Comparison of ENCODE assay signal across 12 cellular contexts in genomic region chr12:6905414-6906040, GRCh38. TPM values are rescaled to one million over a fixed set of nuclear protein-coding genes. Genes with fewer than 3 reads are reported as not detected.
DNase-seq lines count a peak whose midpoint lies in the region; ATAC-seq and TF ChIP-seq lines count a peak whose summit lies in the region.
"Had no signal": no experiment of that assay in that cellular context is flagged by ENCODE, and none has a peak within 500 bp of the region (broad histone marks: within the 10 kb centered on the region; RNA-seq: fewer than 3 reads in every experiment).

No MANE protein-coding gene starts in this region.

- H3K9me3 ChIP-seq in ES-I3 (ENCODE audit: control insufficient read depth, insufficient read depth, low read length): no peaks in the 10 kb centered on the region
- no peaks in the 10 kb centered on the region for H3K9me3 ChIP-seq in Panc1 (ENCODE audit: control insufficient read depth, insufficient read depth, low read depth, low read length)

- no peaks in the 10 kb centered on the region for H3K4me1 Mint-ChIP-seq in natural killer cell

- H3K27ac ChIP-seq in Panc1 (ENCODE audit: low read length) (peak overlapping the region; percentile 91; the same call in 1 of the 2 replicates), skin epidermis (peak overlapping the region in 16 of 21 experiments; percentile 68 to 88 (median 80))

- DNase-seq in Panc1 (ENCODE audit: low read depth, low spot score) (no peak), foreskin fibroblast (no peak), posterior vena cava (ENCODE audit: low spot score) (no peak), AML-193 (lab: John Stamatoyannopoulos, UW) (no peak), natural killer cell (no peak)
- DNase-seq: MV-4-11 had no signal

- H3K36me3 Mint-ChIP-seq in natural killer cell: no peaks in the 10 kb centered on the region

- in situ Hi-C loops in Panc1 (cut with HindIII; ENCODE audit: low pct_unique_long_range_greater_than_20kb, low sequenced_read_pairs): no loop called here

- TF ChIP-seq CTCF in Panc1 (IDR thresholded peaks at IDR 0.05) (no peak), foreskin fibroblast (IDR thresholded peaks at IDR 0.05; ENCODE audit: low read depth, low read length) (no peak), natural killer cell (IDR thresholded peaks at IDR 0.05) (no peak)

- H3K4me3 ChIP-seq in Panc1 (ENCODE audit: low read depth in 2 of 2, low read length in 2 of 2): peak overlapping the region; percentile 79 to 89
- H3K4me3 ChIP-seq in foreskin fibroblast (ENCODE audit: low read depth in 1 of 2, low read length in 2 of 2): peak overlapping the region; percentile 69 to 95
- H3K4me3 ChIP-seq in skin epidermis: peak overlapping the region in 5 of 7 experiments; percentile 56 to 70 (median 66)

- H3K4me1 ChIP-seq in ES-I3 (ENCODE audit: insufficient read depth, low read length) (peaks cover 10% of the 10 kb centered on the region; the same call in 1 of the 2 replicates), Panc1 (ENCODE audit: control insufficient read depth, insufficient read depth, low read length) (no peaks in the 10 kb centered on the region)

- no peaks in the 10 kb centered on the region for H3K27me3 ChIP-seq in Panc1 (ENCODE audit: control insufficient read depth, insufficient read depth, low read length)

- POLR2A ChIA-PET in Panc1 (lab: Charles Lee): interaction anchor here (0.5 to 0.7 kb wide), 3 partner anchors 9 to 372 kb away, joined by 3 to 11 read pairs (median 9); partner anchors contain the start of genes GAPDH and TPI1

- H3K27ac Mint-ChIP-seq in natural killer cell: no peak overlapping the region

- no peaks in the 10 kb centered on the region for H3K27me3 Mint-ChIP-seq in natural killer cell (ENCODE audit: low read depth in 2 of 2)

- no peak for ATAC-seq in Panc1
- ATAC-seq in HG02610 (IDR thresholded peaks at IDR 0.05; ENCODE audit: unreplicated experiment): no peak
- ATAC-seq in natural killer cell: no peak

- H3K36me3 ChIP-seq in ES-I3 (ENCODE audit: insufficient read depth, low read length): no peaks in the 10 kb centered on the region; the same call in 1 of the 2 replicates
- H3K36me3 ChIP-seq in Panc1 (ENCODE audit: control insufficient read depth, insufficient read depth, low read length): no peaks in the 10 kb centered on the region

- no TSS peak for BruUV-seq in Panc1 (replicated peaks; lab: Mats Ljungman, UMichigan)

- peak overlapping the region; percentile 40; the same call in 1 of the 2 replicates for H3K9ac ChIP-seq in ES-I3 (ENCODE audit: low read depth, low read length)

- H3K4me3 Mint-ChIP-seq in natural killer cell: no peak overlapping the region

- CTCF ChIA-PET in Panc1 (lab: Charles Lee): no interaction called here

- intact Hi-C loops in Panc1 (cut with micrococcal nuclease; ENCODE audit: unreplicated experiment) (no loop called here), posterior vena cava (cut with DNase I) (no loop called here), natural killer cell (cut with micrococcal nuclease) (no loop called here)

- no peaks in the 10 kb centered on the region for H3K9me3 Mint-ChIP-seq in natural killer cell

RNA-seq across cellular contexts. Expression of gene LRRC23, which starts 0.9 kb away (rescaled TPM):
- total RNA-seq in Panc1 (2021; ENCODE audit: unreplicated experiment) (6.5 TPM), posterior vena cava (1 to 10 TPM; 5.3 to 6.7 TPM), natural killer cell (10 to 100 TPM in 1 of 3 donors, 1 to 10 TPM in 2; 8.1 to 16.8 (median 9.8) TPM)
- polyA plus RNA-seq in Panc1 (2012; ENCODE audit: insufficient read length): 8.2 TPM

RNA-seq across cellular contexts. Expression of gene ENO2, which starts 8.9 kb away (rescaled TPM):
- 33.5 TPM for total RNA-seq in Panc1 (2021; ENCODE audit: unreplicated experiment)
- 70.3 TPM for polyA plus RNA-seq in Panc1 (2012; ENCODE audit: insufficient read length)
- total RNA-seq in posterior vena cava: 10 to 100 TPM; 45.6 to 57.1 TPM
- total RNA-seq in natural killer cell: 10 to 100 TPM; 21.6 to 30.8 (median 23.1) TPM

RNA-seq across cellular contexts. Expression of gene ATN1, which starts 22.2 kb away (rescaled TPM):
- 82.3 TPM for total RNA-seq in Panc1 (2021; ENCODE audit: unreplicated experiment)
- polyA plus RNA-seq in Panc1 (2012; ENCODE audit: insufficient read length): 95.7 TPM
- total RNA-seq in posterior vena cava: 100 to 1,000 TPM in 1 of 2 donors, 10 to 100 TPM in 1; 97.0 to 106 TPM
- total RNA-seq in natural killer cell: 10 to 100 TPM; 29.3 to 34.0 (median 31.9) TPM

RNA-seq across cellular contexts. Expression of gene SPSB2, which starts 32.4 kb away (rescaled TPM):
- total RNA-seq in Panc1 (2021; ENCODE audit: unreplicated experiment) (11.6 TPM), posterior vena cava (1 to 10 TPM; 4.9 to 6.9 TPM), natural killer cell (10 to 100 TPM in 1 of 3 donors, 1 to 10 TPM in 2; 8.1 to 19.1 (median 8.4) TPM)
- polyA plus RNA-seq in Panc1 (2012; ENCODE audit: insufficient read length): 10.6 TPM

RNA-seq across cellular contexts. Expression of gene RNU7-1, which starts 38.1 kb away (rescaled TPM):
- total RNA-seq in Panc1 (2021; ENCODE audit: unreplicated experiment): not detected
- polyA plus RNA-seq in Panc1 (2012; ENCODE audit: insufficient read length): not detected
- total RNA-seq in posterior vena cava: not detected
- total RNA-seq in natural killer cell: not detected
- total RNA-seq: SK-MEL-5, subcutaneous adipose tissue had no signal
- polyA plus RNA-seq: esophagus had no signal
